1 cellular context compared by ENCODE assay signal in the genomic region with DNA sequence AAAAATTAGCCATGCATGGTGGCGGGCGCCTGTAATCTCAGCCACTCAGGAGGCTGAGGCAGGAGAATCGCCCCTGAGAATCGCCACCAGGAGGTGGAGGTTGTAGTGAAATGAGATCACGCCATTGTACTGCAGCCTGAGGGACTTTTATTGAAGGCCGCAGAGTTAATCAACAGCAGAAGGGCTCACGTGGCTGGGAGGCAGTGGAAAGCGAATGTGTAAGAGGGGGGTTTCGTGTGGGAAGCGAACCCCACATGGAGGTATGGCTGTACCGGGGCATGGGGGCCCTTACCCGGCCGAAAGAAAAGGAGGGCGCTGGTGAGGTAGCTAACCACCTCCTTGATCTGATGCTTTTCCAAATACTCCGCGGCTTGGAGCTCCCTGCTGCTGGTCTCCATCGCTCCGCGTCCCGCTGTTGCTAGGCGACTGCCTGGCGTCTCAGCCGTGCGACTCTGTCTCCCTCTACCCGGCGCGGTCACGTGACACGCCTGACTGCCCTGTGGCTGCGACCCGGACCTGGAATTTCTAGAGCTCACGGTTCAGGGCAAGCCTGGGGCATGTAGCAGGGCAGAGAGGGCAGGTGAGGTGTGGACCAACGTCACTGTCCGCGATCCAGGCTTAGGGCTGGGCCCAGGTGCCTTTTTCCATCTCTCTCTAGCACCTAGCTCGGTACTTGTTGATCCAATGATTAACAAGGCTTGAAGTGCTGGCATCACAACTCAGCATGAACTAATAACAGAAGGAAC.
TF ChIP-seq lines count a peak whose summit lies in the region.

A gene with protein sequence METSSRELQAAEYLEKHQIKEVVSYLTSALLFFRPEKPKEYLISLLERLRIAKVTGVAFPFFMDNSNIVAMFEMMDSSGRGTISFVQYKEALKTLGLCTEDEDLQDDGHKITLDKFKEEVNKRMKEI (minus strand): TSS at position 428 of the 746 bp plus-strand sequence. CDS start 30 bp downstream, at position 398.

TF ChIP-seq in HepG2, 621 proteins besides CTCF, POLR2A, EP300 and RAD21 (continued from another document and continues in another):
- TF ChIP-seq, protein P1, sequence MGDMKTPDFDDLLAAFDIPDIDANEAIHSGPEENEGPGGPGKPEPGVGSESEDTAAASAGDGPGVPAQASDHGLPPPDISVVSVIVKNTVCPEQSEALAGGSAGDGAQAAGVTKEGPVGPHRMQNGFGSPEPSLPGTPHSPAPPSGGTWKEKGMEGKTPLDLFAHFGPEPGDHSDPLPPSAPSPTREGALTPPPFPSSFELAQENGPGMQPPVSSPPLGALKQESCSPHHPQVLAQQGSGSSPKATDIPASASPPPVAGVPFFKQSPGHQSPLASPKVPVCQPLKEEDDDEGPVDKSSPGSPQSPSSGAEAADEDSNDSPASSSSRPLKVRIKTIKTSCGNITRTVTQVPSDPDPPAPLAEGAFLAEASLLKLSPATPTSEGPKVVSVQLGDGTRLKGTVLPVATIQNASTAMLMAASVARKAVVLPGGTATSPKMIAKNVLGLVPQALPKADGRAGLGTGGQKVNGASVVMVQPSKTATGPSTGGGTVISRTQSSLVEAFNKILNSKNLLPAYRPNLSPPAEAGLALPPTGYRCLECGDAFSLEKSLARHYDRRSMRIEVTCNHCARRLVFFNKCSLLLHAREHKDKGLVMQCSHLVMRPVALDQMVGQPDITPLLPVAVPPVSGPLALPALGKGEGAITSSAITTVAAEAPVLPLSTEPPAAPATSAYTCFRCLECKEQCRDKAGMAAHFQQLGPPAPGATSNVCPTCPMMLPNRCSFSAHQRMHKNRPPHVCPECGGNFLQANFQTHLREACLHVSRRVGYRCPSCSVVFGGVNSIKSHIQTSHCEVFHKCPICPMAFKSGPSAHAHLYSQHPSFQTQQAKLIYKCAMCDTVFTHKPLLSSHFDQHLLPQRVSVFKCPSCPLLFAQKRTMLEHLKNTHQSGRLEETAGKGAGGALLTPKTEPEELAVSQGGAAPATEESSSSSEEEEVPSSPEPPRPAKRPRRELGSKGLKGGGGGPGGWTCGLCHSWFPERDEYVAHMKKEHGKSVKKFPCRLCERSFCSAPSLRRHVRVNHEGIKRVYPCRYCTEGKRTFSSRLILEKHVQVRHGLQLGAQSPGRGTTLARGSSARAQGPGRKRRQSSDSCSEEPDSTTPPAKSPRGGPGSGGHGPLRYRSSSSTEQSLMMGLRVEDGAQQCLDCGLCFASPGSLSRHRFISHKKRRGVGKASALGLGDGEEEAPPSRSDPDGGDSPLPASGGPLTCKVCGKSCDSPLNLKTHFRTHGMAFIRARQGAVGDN (CRISPR knock-in tag; IDR thresholded peaks at IDR 0.05) = peak; percentile 84
- TF ChIP-seq PHF8 (CRISPR knock-in tag; IDR thresholded peaks at IDR 0.05) = peak; percentile 32; the same call in 1 of the 2 replicates
- TF ChIP-seq, protein P2, sequence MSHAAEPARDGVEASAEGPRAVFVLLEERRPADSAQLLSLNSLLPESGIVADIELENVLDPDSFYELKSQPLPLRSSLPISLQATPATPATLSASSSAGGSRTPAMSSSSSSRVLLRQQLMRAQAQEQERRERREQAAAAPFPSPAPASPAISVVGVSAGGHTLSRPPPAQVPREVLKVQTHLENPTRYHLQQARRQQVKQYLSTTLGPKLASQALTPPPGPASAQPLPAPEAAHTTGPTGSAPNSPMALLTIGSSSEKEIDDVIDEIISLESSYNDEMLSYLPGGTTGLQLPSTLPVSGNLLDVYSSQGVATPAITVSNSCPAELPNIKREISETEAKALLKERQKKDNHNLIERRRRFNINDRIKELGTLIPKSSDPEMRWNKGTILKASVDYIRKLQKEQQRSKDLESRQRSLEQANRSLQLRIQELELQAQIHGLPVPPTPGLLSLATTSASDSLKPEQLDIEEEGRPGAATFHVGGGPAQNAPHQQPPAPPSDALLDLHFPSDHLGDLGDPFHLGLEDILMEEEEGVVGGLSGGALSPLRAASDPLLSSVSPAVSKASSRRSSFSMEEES (CRISPR knock-in tag; IDR thresholded peaks at IDR 0.05) = peak; percentile 68
- no peak for TF ChIP-seq ZNF136 (CRISPR knock-in tag; IDR thresholded peaks at IDR 0.05; ENCODE audit: low read depth)
- peak; percentile 17; the same call in 1 of the 2 replicates for TF ChIP-seq HES4 (CRISPR knock-in tag; IDR thresholded peaks at IDR 0.05; ENCODE audit: borderline replicate concordance)
- peak; percentile 62; the same call in 1 of the 2 replicates for TF ChIP-seq HOXA3 (CRISPR knock-in tag; IDR thresholded peaks at IDR 0.05)
- TF ChIP-seq ZNF557 (CRISPR knock-in tag; IDR thresholded peaks at IDR 0.05) = no peak
- TF ChIP-seq TRIM24 (CRISPR knock-in tag; IDR thresholded peaks at IDR 0.05) = no peak
- TF ChIP-seq, protein P3, sequence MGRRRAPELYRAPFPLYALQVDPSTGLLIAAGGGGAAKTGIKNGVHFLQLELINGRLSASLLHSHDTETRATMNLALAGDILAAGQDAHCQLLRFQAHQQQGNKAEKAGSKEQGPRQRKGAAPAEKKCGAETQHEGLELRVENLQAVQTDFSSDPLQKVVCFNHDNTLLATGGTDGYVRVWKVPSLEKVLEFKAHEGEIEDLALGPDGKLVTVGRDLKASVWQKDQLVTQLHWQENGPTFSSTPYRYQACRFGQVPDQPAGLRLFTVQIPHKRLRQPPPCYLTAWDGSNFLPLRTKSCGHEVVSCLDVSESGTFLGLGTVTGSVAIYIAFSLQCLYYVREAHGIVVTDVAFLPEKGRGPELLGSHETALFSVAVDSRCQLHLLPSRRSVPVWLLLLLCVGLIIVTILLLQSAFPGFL (CRISPR knock-in tag; IDR thresholded peaks at IDR 0.05) = no peak
- peak; percentile 41; the same call in 1 of the 2 replicates for TF ChIP-seq HDAC2 (CRISPR knock-in tag; IDR thresholded peaks at IDR 0.05)
- TF ChIP-seq ZMYM4 (CRISPR knock-in tag; IDR thresholded peaks at IDR 0.05) = peak; percentile 70; the same call in 1 of the 2 replicates
- TF ChIP-seq ELF1 (CRISPR knock-in tag; IDR thresholded peaks at IDR 0.05) = no peak
- TF ChIP-seq, protein P4, sequence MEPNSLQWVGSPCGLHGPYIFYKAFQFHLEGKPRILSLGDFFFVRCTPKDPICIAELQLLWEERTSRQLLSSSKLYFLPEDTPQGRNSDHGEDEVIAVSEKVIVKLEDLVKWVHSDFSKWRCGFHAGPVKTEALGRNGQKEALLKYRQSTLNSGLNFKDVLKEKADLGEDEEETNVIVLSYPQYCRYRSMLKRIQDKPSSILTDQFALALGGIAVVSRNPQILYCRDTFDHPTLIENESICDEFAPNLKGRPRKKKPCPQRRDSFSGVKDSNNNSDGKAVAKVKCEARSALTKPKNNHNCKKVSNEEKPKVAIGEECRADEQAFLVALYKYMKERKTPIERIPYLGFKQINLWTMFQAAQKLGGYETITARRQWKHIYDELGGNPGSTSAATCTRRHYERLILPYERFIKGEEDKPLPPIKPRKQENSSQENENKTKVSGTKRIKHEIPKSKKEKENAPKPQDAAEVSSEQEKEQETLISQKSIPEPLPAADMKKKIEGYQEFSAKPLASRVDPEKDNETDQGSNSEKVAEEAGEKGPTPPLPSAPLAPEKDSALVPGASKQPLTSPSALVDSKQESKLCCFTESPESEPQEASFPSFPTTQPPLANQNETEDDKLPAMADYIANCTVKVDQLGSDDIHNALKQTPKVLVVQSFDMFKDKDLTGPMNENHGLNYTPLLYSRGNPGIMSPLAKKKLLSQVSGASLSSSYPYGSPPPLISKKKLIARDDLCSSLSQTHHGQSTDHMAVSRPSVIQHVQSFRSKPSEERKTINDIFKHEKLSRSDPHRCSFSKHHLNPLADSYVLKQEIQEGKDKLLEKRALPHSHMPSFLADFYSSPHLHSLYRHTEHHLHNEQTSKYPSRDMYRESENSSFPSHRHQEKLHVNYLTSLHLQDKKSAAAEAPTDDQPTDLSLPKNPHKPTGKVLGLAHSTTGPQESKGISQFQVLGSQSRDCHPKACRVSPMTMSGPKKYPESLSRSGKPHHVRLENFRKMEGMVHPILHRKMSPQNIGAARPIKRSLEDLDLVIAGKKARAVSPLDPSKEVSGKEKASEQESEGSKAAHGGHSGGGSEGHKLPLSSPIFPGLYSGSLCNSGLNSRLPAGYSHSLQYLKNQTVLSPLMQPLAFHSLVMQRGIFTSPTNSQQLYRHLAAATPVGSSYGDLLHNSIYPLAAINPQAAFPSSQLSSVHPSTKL (CRISPR knock-in tag; IDR thresholded peaks at IDR 0.05) = no peak
- no peak for TF ChIP-seq FLYWCH1 (CRISPR knock-in tag; IDR thresholded peaks at IDR 0.05)
- TF ChIP-seq, protein P5, sequence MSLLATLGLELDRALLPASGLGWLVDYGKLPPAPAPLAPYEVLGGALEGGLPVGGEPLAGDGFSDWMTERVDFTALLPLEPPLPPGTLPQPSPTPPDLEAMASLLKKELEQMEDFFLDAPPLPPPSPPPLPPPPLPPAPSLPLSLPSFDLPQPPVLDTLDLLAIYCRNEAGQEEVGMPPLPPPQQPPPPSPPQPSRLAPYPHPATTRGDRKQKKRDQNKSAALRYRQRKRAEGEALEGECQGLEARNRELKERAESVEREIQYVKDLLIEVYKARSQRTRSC (CRISPR knock-in tag; IDR thresholded peaks at IDR 0.05; ENCODE audit: low read depth) = no peak
- no peak for TF ChIP-seq PLRG1 (conservative IDR thresholded peaks at IDR 0.05)
- TF ChIP-seq, protein P6, sequence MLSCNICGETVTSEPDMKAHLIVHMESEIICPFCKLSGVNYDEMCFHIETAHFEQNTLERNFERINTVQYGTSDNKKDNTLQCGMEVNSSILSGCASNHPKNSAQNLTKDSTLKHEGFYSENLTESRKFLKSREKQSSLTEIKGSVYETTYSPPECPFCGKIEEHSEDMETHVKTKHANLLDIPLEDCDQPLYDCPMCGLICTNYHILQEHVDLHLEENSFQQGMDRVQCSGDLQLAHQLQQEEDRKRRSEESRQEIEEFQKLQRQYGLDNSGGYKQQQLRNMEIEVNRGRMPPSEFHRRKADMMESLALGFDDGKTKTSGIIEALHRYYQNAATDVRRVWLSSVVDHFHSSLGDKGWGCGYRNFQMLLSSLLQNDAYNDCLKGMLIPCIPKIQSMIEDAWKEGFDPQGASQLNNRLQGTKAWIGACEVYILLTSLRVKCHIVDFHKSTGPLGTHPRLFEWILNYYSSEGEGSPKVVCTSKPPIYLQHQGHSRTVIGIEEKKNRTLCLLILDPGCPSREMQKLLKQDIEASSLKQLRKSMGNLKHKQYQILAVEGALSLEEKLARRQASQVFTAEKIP (CRISPR knock-in tag; IDR thresholded peaks at IDR 0.05; ENCODE audit: borderline replicate concordance) = no peak
- no peak for TF ChIP-seq ZNF550 (CRISPR knock-in tag; IDR thresholded peaks at IDR 0.05; ENCODE audit: borderline replicate concordance)
- TF ChIP-seq, protein P7, sequence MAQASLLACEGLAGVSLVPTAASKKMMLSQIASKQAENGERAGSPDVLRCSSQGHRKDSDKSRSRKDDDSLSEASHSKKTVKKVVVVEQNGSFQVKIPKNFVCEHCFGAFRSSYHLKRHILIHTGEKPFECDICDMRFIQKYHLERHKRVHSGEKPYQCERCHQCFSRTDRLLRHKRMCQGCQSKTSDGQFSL (CRISPR knock-in tag; IDR thresholded peaks at IDR 0.05) = no peak
- TF ChIP-seq, protein P8, sequence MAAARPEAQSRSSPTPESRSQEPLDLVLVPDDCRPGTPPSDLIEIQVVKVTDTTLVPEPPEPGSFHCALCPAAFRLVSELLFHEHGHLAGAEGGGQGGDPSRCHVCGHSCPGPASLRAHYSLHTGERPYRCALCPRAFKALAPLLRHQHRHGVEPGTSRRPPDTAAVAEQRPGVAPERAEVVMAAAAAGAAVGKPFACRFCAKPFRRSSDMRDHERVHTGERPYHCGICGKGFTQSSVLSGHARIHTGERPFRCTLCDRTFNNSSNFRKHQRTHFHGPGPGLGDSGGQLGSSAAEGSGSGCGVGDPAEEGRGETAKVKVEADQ (CRISPR knock-in tag; IDR thresholded peaks at IDR 0.05; ENCODE audit: borderline replicate concordance) = 0 out of 2 replicates have a peak, but pooled peaks have one; percentile 37
- peak; percentile 91 for TF ChIP-seq HNRNPLL (IDR thresholded peaks at IDR 0.05; ENCODE audit: low read depth, low read length, poor library complexity, severe bottlenecking)
- TF ChIP-seq BORCS8-MEF2B (CRISPR knock-in tag; IDR thresholded peaks at IDR 0.05) = 0 out of 2 replicates have a peak, but pooled peaks have one; percentile 43
- TF ChIP-seq RFX5 (IDR thresholded peaks at IDR 0.05; ENCODE audit: low read depth, low read length) = no peak
- TF ChIP-seq ZNF776 (CRISPR knock-in tag; IDR thresholded peaks at IDR 0.05) = no peak
- TF ChIP-seq PHF5A (CRISPR knock-in tag; IDR thresholded peaks at IDR 0.05; ENCODE audit: low read depth, unreplicated experiment) = no peak
- TF ChIP-seq DMAP1 (CRISPR knock-in tag; IDR thresholded peaks at IDR 0.05) = peak; percentile 45; the same call in 1 of the 2 replicates
- TF ChIP-seq ATAD3A (CRISPR knock-in tag; IDR thresholded peaks at IDR 0.05) = no peak
- TF ChIP-seq SRSF9 (IDR thresholded peaks at IDR 0.05; ENCODE audit: borderline replicate concordance, insufficient read depth, low read depth, low read length, poor library complexity, severe bottlenecking) = no peak
- TF ChIP-seq GATAD1 (CRISPR knock-in tag; IDR thresholded peaks at IDR 0.05) = peak; percentile 59
- no peak for TF ChIP-seq ASH2L (IDR thresholded peaks at IDR 0.05; ENCODE audit: insufficient read length, low read depth, low read length)
- TF ChIP-seq, protein P9, sequence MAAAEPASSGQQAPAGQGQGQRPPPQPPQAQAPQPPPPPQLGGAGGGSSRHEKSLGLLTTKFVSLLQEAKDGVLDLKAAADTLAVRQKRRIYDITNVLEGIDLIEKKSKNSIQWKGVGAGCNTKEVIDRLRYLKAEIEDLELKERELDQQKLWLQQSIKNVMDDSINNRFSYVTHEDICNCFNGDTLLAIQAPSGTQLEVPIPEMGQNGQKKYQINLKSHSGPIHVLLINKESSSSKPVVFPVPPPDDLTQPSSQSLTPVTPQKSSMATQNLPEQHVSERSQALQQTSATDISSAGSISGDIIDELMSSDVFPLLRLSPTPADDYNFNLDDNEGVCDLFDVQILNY (CRISPR knock-in tag; conservative IDR thresholded peaks at IDR 0.05) = no peak
- TF ChIP-seq REPIN1 (CRISPR knock-in tag; IDR thresholded peaks at IDR 0.05; ENCODE audit: borderline replicate concordance, low read depth) = no peak
- TF ChIP-seq, protein P10, sequence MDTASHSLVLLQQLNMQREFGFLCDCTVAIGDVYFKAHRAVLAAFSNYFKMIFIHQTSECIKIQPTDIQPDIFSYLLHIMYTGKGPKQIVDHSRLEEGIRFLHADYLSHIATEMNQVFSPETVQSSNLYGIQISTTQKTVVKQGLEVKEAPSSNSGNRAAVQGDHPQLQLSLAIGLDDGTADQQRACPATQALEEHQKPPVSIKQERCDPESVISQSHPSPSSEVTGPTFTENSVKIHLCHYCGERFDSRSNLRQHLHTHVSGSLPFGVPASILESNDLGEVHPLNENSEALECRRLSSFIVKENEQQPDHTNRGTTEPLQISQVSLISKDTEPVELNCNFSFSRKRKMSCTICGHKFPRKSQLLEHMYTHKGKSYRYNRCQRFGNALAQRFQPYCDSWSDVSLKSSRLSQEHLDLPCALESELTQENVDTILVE (CRISPR knock-in tag; IDR thresholded peaks at IDR 0.05) = no peak
- no peak for TF ChIP-seq ZFP90 (CRISPR knock-in tag; IDR thresholded peaks at IDR 0.05; ENCODE audit: borderline replicate concordance)
- TF ChIP-seq, protein P11, sequence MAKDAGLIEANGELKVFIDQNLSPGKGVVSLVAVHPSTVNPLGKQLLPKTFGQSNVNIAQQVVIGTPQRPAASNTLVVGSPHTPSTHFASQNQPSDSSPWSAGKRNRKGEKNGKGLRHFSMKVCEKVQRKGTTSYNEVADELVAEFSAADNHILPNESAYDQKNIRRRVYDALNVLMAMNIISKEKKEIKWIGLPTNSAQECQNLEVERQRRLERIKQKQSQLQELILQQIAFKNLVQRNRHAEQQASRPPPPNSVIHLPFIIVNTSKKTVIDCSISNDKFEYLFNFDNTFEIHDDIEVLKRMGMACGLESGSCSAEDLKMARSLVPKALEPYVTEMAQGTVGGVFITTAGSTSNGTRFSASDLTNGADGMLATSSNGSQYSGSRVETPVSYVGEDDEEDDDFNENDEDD (CRISPR knock-in tag; IDR thresholded peaks at IDR 0.05; ENCODE audit: borderline replicate concordance) = 0 out of 2 replicates have a peak, but pooled peaks have one; percentile 51
